Comparison of ENCODE assay signal across 8 cellular contexts in genomic region chr6:25601797-25602679, GRCh38. TPM values are rescaled to one million over a fixed set of nuclear protein-coding genes. Genes with fewer than 3 reads are reported as not detected.
DNase-seq lines count a peak whose midpoint lies in the region; ATAC-seq and TF ChIP-seq lines count a peak whose summit lies in the region.

No MANE protein-coding gene starts in this region.

- H3K9me3 Mint-ChIP-seq in chondrocyte (ENCODE audit: low read depth): no peaks in the 10 kb centered on the region

- H3K27ac Mint-ChIP-seq in chondrocyte (ENCODE audit: unreplicated experiment): no peak overlapping the region

- ATAC-seq in stimulated activated naive CD8-positive, alpha-beta T cell treated with anti-CD3 and anti-CD28 coated beads, Interleukin-15, Interleukin-2, amounts not matched to agents 100 U/mL and 50 U/mL, for 24 hours: no peak
- no peak for ATAC-seq in GM18861 (IDR thresholded peaks at IDR 0.05; ENCODE audit: unreplicated experiment)

- peaks cover 3% of the 10 kb centered on the region for H3K4me1 Mint-ChIP-seq in chondrocyte (ENCODE audit: low read depth)

- no peak overlapping the region for H3K4me3 Mint-ChIP-seq in chondrocyte (ENCODE audit: unreplicated experiment)

- DNase-seq in Ammon's horn (ENCODE audit: low spot score): peak; percentile 62
- DNase-seq in HCEC 1CT: peak; percentile 54
- peak; percentile 23 for DNase-seq in NCI-H82 treated with DMSO at 0.1 percent for 48 hours (lab: John Stamatoyannopoulos, UW; ENCODE audit: unreplicated experiment)
- DNase-seq in chondrocyte (ENCODE audit: low spot score): no peak
- peak; percentile 29 for DNase-seq in middle frontal gyrus (ENCODE audit: extremely low spot score, low spot score)
- DNase-seq in stimulated activated naive CD8-positive, alpha-beta T cell treated with anti-CD3 and anti-CD28 coated beads, Interleukin-15, Interleukin-2, amounts not matched to agents 100 U/mL and 50 U/mL, for 24 hours: no peak
- DNase-seq in stimulated activated CD4-positive, alpha-beta T cell treated with anti-CD3 and anti-CD28 coated beads, Interleukin-1b, Interleukin-23, amount 100 ng/mL, for 48 hours: no peak

- TF ChIP-seq CTCF in chondrocyte (IDR thresholded peaks at IDR 0.05): peak; percentile 95

- H3K36me3 Mint-ChIP-seq in chondrocyte (ENCODE audit: low read depth): peaks cover 6% of the 10 kb centered on the region

- no peaks in the 10 kb centered on the region for H3K27me3 Mint-ChIP-seq in chondrocyte (ENCODE audit: low read depth)

RNA-seq across cellular contexts. Expression of gene SCGN, which starts 50.0 kb away (rescaled TPM):
- not detected in 3 replicates for total RNA-seq in chondrocyte

Comparison
In these comparisons a context has a peak if more than half of its experiments do, and no peak if none do; other contexts are left out.
1. DNase-seq: peak in Ammon's horn (single experiment), HCEC 1CT (single experiment), NCI-H82 treated with DMSO at 0.1 percent for 48 hours (single experiment) and middle frontal gyrus (single experiment); none in chondrocyte (single experiment), stimulated activated naive CD8-positive, alpha-beta T cell treated with anti-CD3 and anti-CD28 coated beads, Interleukin-15, Interleukin-2, amounts not matched to agents 100 U/mL and 50 U/mL, for 24 hours (single experiment) and stimulated activated CD4-positive, alpha-beta T cell treated with anti-CD3 and anti-CD28 coated beads, Interleukin-1b, Interleukin-23, amount 100 ng/mL, for 48 hours (single experiment).